In the genomic region with DNA sequence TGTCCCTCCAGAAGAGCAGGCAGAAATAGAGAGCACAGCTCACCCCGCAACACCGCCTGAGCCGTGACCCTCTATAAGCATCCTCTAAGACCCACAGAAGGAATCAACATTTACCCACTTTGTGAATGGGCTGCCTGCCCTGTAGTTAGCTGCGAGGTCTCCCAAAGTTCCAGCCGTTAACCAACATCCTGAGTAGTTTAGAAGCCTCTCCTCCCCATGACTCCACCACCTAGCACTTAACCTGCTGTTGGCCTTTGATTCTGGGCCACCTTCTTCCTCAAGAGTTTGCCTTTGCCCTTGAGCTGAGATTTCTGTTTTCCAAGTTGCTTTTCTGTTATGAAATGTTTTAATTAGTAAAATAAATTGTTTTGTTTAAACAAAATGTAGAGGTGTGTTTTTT, we compare ENCODE assay signal across 23 cellular contexts.
"Had no signal": no experiment of that assay in that cellular context is flagged by ENCODE, and none has a peak within 500 bp of the region (broad histone marks: within the 10 kb centered on the region; RNA-seq: fewer than 3 reads in every experiment).

No MANE protein-coding gene starts in this region.

- H3K27me3 Mint-ChIP-seq: IgD-negative memory B cell had no signal

- H3K4me1 ChIP-seq: SJSA1 had no signal

- H3K4me1 Mint-ChIP-seq: IgD-negative memory B cell had no signal

- H3K27ac Mint-ChIP-seq: IgD-negative memory B cell had no signal

- H3K36me3 Mint-ChIP-seq: IgD-negative memory B cell had no signal

- H3K27ac ChIP-seq: HL-60, KMS-11, SJSA1, SK-N-MC had no signal

- FAIRE-seq: HTR-8/SVneo, K562, RCC 7860 had no signal

- DNase-seq: Kasumi-1, MM.1S, NCI-H1092 treated with DMSO at 0.1 percent for 48 hours, NCI-H1436, NCI-H187, NCI-H2029, NCI-H2171 treated with DMSO at 0.1 percent for 48 hours, NCI-H345, NCI-H446 treated with DMSO at 0.1 percent for 48 hours, NCI-H524 treated with DMSO at 0.1 percent for 48 hours, NCI-H69, NCI-H774, Right ventricle myocardium superior, RPMI8226, SIG-M5 had no signal

- H3K9me3 ChIP-seq: SJSA1 had no signal

- H3K4me3 Mint-ChIP-seq: IgD-negative memory B cell had no signal

- H3K4me2 ChIP-seq: KMS-11 had no signal

- ATAC-seq: K562 had no signal

- H3K4me3 ChIP-seq: K562, SJSA1, SK-N-MC had no signal
